ENCODE assay signal across 11 cellular contexts in genomic region chr5:32791536-32792240, GRCh38.
"Had no signal": no experiment of that assay in that cellular context is flagged by ENCODE, and none has a peak within 500 bp of the region (broad histone marks: within the 10 kb centered on the region; RNA-seq: fewer than 3 reads in every experiment).

No MANE protein-coding gene starts in this region.

- H3K9me3 ChIP-seq: thyroid gland had no signal

- H3K27ac ChIP-seq: ascending aorta, epithelial cell of prostate, parathyroid adenoma, thyroid gland had no signal

- H2AFZ ChIP-seq: parathyroid adenoma had no signal

- H3K36me3 ChIP-seq: thyroid gland had no signal

- H3K4me3 Mint-ChIP-seq: activated naive CD8-positive, alpha-beta T cell treated with anti-CD3 and anti-CD28 coated beads, Interleukin-2, amount 50 U/mL, for 24 hours; activated T-helper 17 cell treated with anti-CD3 and anti-CD28 coated beads, Interleukin-2, amount 50 U/mL, for 72 hours; naive B cell; stimulated activated memory B cell treated with anti-CD40 and anti-IgM and Interleukin-4, amounts not matched to agents 10 μg/mL and 1 μg/mL and 100 μg/mL, for 72 hours had no signal

- H3K79me2 ChIP-seq: parathyroid adenoma had no signal

- H3K4me1 ChIP-seq: ascending aorta, parathyroid adenoma, thyroid gland had no signal

- H3K9ac ChIP-seq: parathyroid adenoma had no signal

- H3K27me3 ChIP-seq: ascending aorta, thyroid gland had no signal

- H3K36me3 Mint-ChIP-seq: naive B cell; stimulated activated memory B cell treated with anti-CD40 and anti-IgM and Interleukin-4, amounts not matched to agents 10 μg/mL and 1 μg/mL and 100 μg/mL, for 72 hours had no signal

- H3K27me3 Mint-ChIP-seq: activated naive CD8-positive, alpha-beta T cell treated with anti-CD3 and anti-CD28 coated beads, Interleukin-2, amount 50 U/mL, for 24 hours; activated T-helper 17 cell treated with anti-CD3 and anti-CD28 coated beads, Interleukin-2, amount 50 U/mL, for 72 hours; stimulated activated memory B cell treated with anti-CD40 and anti-IgM and Interleukin-4, amounts not matched to agents 10 μg/mL and 1 μg/mL and 100 μg/mL, for 72 hours had no signal

- DNase-seq: activated naive CD4-positive, alpha-beta T cell treated with Interleukin-2 at 50 U/mL for 16 hours; activated naive CD8-positive, alpha-beta T cell treated with anti-CD3 and anti-CD28 coated beads, Interleukin-2, amount 50 U/mL, for 24 hours; activated T-cell treated with anti-CD3 and anti-CD28 coated beads for 4 hours; naive B cell; thyroid gland had no signal

- H3K9me3 Mint-ChIP-seq: activated naive CD8-positive, alpha-beta T cell treated with anti-CD3 and anti-CD28 coated beads, Interleukin-2, amount 50 U/mL, for 24 hours; activated T-helper 17 cell treated with anti-CD3 and anti-CD28 coated beads, Interleukin-2, amount 50 U/mL, for 72 hours; naive B cell; stimulated activated memory B cell treated with anti-CD40 and anti-IgM and Interleukin-4, amounts not matched to agents 10 μg/mL and 1 μg/mL and 100 μg/mL, for 72 hours had no signal

- H3K27ac Mint-ChIP-seq: activated naive CD8-positive, alpha-beta T cell treated with anti-CD3 and anti-CD28 coated beads, Interleukin-2, amount 50 U/mL, for 24 hours; activated T-helper 17 cell treated with anti-CD3 and anti-CD28 coated beads, Interleukin-2, amount 50 U/mL, for 72 hours; naive B cell; stimulated activated memory B cell treated with anti-CD40 and anti-IgM and Interleukin-4, amounts not matched to agents 10 μg/mL and 1 μg/mL and 100 μg/mL, for 72 hours had no signal

- H3K4me1 Mint-ChIP-seq: activated naive CD8-positive, alpha-beta T cell treated with anti-CD3 and anti-CD28 coated beads, Interleukin-2, amount 50 U/mL, for 24 hours; activated T-helper 17 cell treated with anti-CD3 and anti-CD28 coated beads, Interleukin-2, amount 50 U/mL, for 72 hours; naive B cell; stimulated activated memory B cell treated with anti-CD40 and anti-IgM and Interleukin-4, amounts not matched to agents 10 μg/mL and 1 μg/mL and 100 μg/mL, for 72 hours had no signal

- ATAC-seq: activated naive CD8-positive, alpha-beta T cell treated with anti-CD3 and anti-CD28 coated beads, Interleukin-2, amount 50 U/mL, for 24 hours; activated T-helper 17 cell treated with anti-CD3 and anti-CD28 coated beads, Interleukin-2, amount 50 U/mL, for 72 hours; left lobe of liver; stimulated activated memory B cell treated with anti-CD40 and anti-IgM and Interleukin-4, amounts not matched to agents 10 μg/mL and 1 μg/mL and 100 μg/mL, for 72 hours had no signal

- H3K4me3 ChIP-seq: ascending aorta, thyroid gland had no signal
